Comparison of ENCODE assay signal across 8 cellular contexts in the genomic region with DNA sequence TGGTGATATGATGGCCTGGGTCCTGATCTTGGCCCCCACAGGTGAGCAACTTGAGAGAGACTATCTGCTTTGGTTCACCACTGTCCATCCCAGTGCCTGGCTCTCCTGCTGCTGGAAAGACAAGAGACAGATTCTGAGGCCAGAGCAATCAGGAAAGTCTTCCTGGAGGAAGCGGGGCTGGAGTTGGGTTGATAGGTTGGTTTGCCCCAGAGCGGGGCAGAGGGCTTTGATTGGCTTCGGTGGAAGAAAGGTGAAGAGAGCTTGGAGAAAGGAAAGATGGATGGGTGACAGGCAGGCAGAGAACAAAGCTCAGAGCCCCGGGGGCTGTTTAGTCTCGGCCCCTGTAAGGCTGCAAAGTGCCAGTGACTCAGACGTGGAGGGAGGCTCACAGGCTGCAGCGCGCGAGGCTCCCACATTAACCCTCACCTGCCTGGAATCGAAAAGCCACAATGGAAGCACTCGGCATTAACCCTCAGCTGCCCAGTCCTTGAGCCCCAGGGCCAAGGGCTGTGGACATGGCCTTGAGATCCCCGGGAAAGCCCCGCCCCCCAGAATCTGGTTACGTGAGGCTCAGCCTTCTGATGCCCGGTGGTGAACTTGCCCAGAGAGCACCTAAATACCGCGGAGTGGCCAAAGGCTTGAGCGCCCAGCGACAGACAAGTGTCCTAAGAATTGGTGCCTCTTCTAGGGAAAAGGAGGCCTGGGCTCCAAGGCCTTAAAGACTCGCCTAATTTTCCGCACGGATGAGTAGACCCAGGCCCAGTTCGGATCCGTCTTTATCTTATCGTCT. TPM values are rescaled to one million over a fixed set of nuclear protein-coding genes. Genes with fewer than 3 reads are reported as not detected.
DNase-seq lines count a peak whose midpoint lies in the region; ATAC-seq and TF ChIP-seq lines count a peak whose summit lies in the region.

No MANE protein-coding gene starts in this region.

- 4% methylated on average over 25 of the region's 25 CpGs for WGBS in smooth muscle cell (ENCODE audit: low lambda C conversion rate)

- no peaks in the 10 kb centered on the region for H3K36me3 ChIP-seq in BE2C
- H3K36me3 ChIP-seq in HUES48 (ENCODE audit: control insufficient read depth, insufficient read depth, low read length), result no peaks in the 10 kb centered on the region
- no peaks in the 10 kb centered on the region for H3K36me3 ChIP-seq in smooth muscle cell (ENCODE audit: low read depth)

- peak overlapping the region; percentile 99 for H3K4me2 ChIP-seq in smooth muscle cell

- H3K9me3 ChIP-seq in BE2C (no peaks in the 10 kb centered on the region), HUES48 (ENCODE audit: control insufficient read depth, insufficient read depth, low read length) (no peaks in the 10 kb centered on the region), smooth muscle cell (replicated peaks; ENCODE audit: low read depth) (no peaks in the 10 kb centered on the region)

- H3K4me1 ChIP-seq in BE2C (no peaks in the 10 kb centered on the region), HUES48 (ENCODE audit: control insufficient read depth, insufficient read depth, low read length) (peaks cover 10% of the 10 kb centered on the region; the same call in 1 of the 2 replicates), smooth muscle cell (ENCODE audit: low read depth) (peaks cover 9% of the 10 kb centered on the region)

- peaks cover 13% of the 10 kb centered on the region for H3K79me2 ChIP-seq in smooth muscle cell (ENCODE audit: low read depth)

- no peaks in the 10 kb centered on the region for H3K27me3 ChIP-seq in BE2C
- peaks cover 35% of the 10 kb centered on the region for H3K27me3 ChIP-seq in HUES48 (ENCODE audit: control insufficient read depth, insufficient read depth, low read length)
- no peaks in the 10 kb centered on the region for H3K27me3 ChIP-seq in smooth muscle cell (ENCODE audit: low read depth)

- H3F3A ChIP-seq in smooth muscle cell (ENCODE audit: low read depth), result peaks cover 5% of the 10 kb centered on the region

- H2AFZ ChIP-seq in smooth muscle cell (ENCODE audit: low read depth), result peak overlapping the region; percentile 93

- H3K9ac ChIP-seq in HUES48 (ENCODE audit: low read depth, low read length) (no peak overlapping the region), smooth muscle cell (ENCODE audit: low read depth) (peak overlapping the region; percentile 39)

- no peak for ATAC-seq in GM21619 (IDR thresholded peaks at IDR 0.05; ENCODE audit: unreplicated experiment)
- ATAC-seq in GM21737 (IDR thresholded peaks at IDR 0.05; ENCODE audit: unreplicated experiment), result no peak

- H4K20me1 ChIP-seq in smooth muscle cell (ENCODE audit: low read depth), result peaks cover 7% of the 10 kb centered on the region

- no peak for TF ChIP-seq CTCF in BE2C (IDR thresholded peaks at IDR 0.05; ENCODE audit: low read depth, low read length)
- TF ChIP-seq CTCF in smooth muscle cell (IDR thresholded peaks at IDR 0.05; ENCODE audit: borderline replicate concordance, insufficient read depth, poor library complexity, severe bottlenecking), result no peak

- peak; percentile 59 for DNase-seq in BE2C
- peak; percentile 74 for DNase-seq in iPS-NIHi7 (ENCODE audit: extremely low spot score)
- peak; percentile 8 for DNase-seq in smooth muscle cell (lab: John Stamatoyannopoulos, UW; ENCODE audit: unreplicated experiment)
- DNase-seq in DMS114 treated with DMSO at 0.1 percent for 48 hours (lab: John Stamatoyannopoulos, UW; ENCODE audit: unreplicated experiment), result no peak

- H3K4me3 ChIP-seq in BE2C (ENCODE audit: low read depth, low read length) (peak overlapping the region; percentile 72), HUES48 (ENCODE audit: low read depth, low read length) (peak overlapping the region; percentile 80), smooth muscle cell (peak overlapping the region; percentile 84)

- no peak overlapping the region for H3K27ac ChIP-seq in HUES48 (ENCODE audit: low read depth, low read length)
- H3K27ac ChIP-seq in angular gyrus (ENCODE audit: low read depth, low read length), result peak overlapping the region; percentile 96
- peak overlapping the region; percentile 47 for H3K27ac ChIP-seq in smooth muscle cell (ENCODE audit: low read depth)

RNA-seq across cellular contexts. Expression of gene CPNE2, which starts 1.0 kb away (rescaled TPM):
- 28.1 TPM for polyA plus RNA-seq in BE2C (2012; ENCODE audit: insufficient read depth, insufficient read length, low read depth)
- total RNA-seq in smooth muscle cell, result 18.2 and 19.3 TPM in 2 replicates
- 19.8 and 27.2 TPM in 2 replicates for polyA plus RNA-seq in smooth muscle cell
